In the genomic region with DNA sequence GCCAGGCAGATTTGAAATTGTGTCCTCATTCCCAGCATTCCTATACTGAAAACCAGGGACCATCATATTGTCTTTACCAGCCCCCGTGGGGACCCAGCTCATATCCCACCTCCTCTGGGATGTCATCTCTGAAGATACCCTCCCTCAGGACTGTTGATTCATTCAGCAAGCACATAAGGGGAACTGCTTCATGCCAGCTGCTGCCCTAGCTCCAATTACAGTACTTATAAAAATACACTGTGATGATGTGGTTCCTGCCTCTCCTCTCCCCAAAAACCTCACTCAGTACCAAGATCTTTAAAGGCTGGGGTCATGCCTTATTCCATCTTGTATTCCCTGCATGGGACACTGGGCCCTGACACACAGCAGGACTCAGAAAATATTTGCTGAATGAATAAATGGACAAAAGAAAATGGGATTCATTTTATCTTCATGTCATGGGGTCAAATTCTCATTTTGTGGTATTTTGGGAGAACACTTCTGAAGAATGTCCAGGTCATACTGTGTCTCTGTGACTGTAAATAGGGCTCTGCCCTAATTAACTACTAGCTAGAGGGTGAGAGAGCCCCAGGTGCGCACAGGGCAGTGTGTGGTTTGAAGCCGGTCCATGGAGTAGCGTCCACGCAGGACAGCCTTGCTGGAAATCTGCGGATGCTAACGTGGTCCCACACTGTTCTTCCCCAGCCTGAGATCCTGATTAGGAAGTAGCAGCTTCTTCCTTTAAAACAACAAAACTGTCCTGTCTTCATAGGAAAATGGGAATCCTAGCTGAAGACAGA, we compare ENCODE assay signal across 14 cellular contexts. TPM values are rescaled to one million over a fixed set of nuclear protein-coding genes. Genes with fewer than 3 reads are reported as not detected.
DNase-seq lines count a peak whose midpoint lies in the region; ATAC-seq and TF ChIP-seq lines count a peak whose summit lies in the region.
"Had no signal": no experiment of that assay in that cellular context is flagged by ENCODE, and none has a peak within 500 bp of the region (broad histone marks: within the 10 kb centered on the region; RNA-seq: fewer than 3 reads in every experiment).

No MANE protein-coding gene starts in this region.

- H3K9me2 ChIP-seq in PC-3 (replicated peaks; ENCODE audit: low read length), result no peaks in the 10 kb centered on the region
- H3K9me2 ChIP-seq in hepatocyte (replicated peaks; ENCODE audit: insufficient read depth), result no peaks in the 10 kb centered on the region

- intact Hi-C loops in right cardiac atrium (cut with DNase I) (no loop called here), Right ventricle myocardium superior (cut with DNase I) (no loop called here), PC-3 (cut with micrococcal nuclease) (no loop called here)

- H3F3A ChIP-seq in PC-3 (ENCODE audit: low read length, unreplicated experiment), result no peaks in the 10 kb centered on the region

- peak overlapping the region; percentile 49 for H3K27ac Mint-ChIP-seq in type B pancreatic cell

- no peaks in the 10 kb centered on the region for H3K27me3 Mint-ChIP-seq in type B pancreatic cell

- TF ChIP-seq CTCF in PC-3 (conservative IDR thresholded peaks at IDR 0.05; ENCODE audit: low read depth, low read length), result no peak
- TF ChIP-seq CTCF in hepatocyte (IDR thresholded peaks at IDR 0.05; ENCODE audit: poor library complexity), result no peak
- TF ChIP-seq CTCF in type B pancreatic cell (conservative IDR thresholded peaks at IDR 0.05), result no peak

- no peaks in the 10 kb centered on the region for H3K9me3 Mint-ChIP-seq in type B pancreatic cell

- no peak overlapping the region for H3K9ac ChIP-seq in PC-3 (ENCODE audit: low read length)

- no peak overlapping the region for H3K4me3 Mint-ChIP-seq in type B pancreatic cell

- H4K20me1 ChIP-seq in PC-3 (ENCODE audit: low read length) (peaks cover 76% of the 10 kb centered on the region), hepatocyte (ENCODE audit: insufficient read depth, poor library complexity, severe bottlenecking) (peaks cover 100% of the 10 kb centered on the region)

- DNase-seq in right cardiac atrium, result no peak
- no peak for DNase-seq in Right ventricle myocardium superior
- DNase-seq in PC-3, result no peak
- DNase-seq in hepatocyte (ENCODE audit: low spot score), result no peak
- no peak for DNase-seq in type B pancreatic cell (ENCODE audit: extremely low spot score, unreplicated experiment)
- DNase-seq in middle frontal gyrus (ENCODE audit: extremely low spot score, low spot score), result no peak
- DNase-seq: activated effector memory CD4-positive, alpha-beta T cell treated with anti-CD3 and anti-CD28 coated beads, Interleukin-2, amount 50 U/mL, for 16 hours; MM.1S; NCI-H510A; SHP77 treated with DMSO at 0.1 percent for 48 hours; stimulated activated naive CD8-positive, alpha-beta T cell treated with anti-CD3 and anti-CD28 coated beads, Interleukin-15, Interleukin-2, amounts not matched to agents 100 U/mL and 50 U/mL, for 24 hours had no signal

- no peaks in the 10 kb centered on the region for H3K27me3 ChIP-seq in right cardiac atrium (ENCODE audit: control insufficient read depth, insufficient read depth)
- no peaks in the 10 kb centered on the region for H3K27me3 ChIP-seq in PC-3 (ENCODE audit: low read length)
- H3K27me3 ChIP-seq in hepatocyte, result no peaks in the 10 kb centered on the region

- BruUV-seq in PC-3 (replicated peaks; lab: Mats Ljungman, UMichigan), result no TSS peak

- H3K79me2 ChIP-seq in PC-3 (ENCODE audit: low read length) (peaks cover 98% of the 10 kb centered on the region), hepatocyte (peaks cover 100% of the 10 kb centered on the region)

- no peak overlapping the region for H3K4me2 ChIP-seq in PC-3 (ENCODE audit: low read length)
- H3K4me2 ChIP-seq in hepatocyte, result peak overlapping the region; percentile 35

- peaks cover 13% of the 10 kb centered on the region for H3K36me3 Mint-ChIP-seq in type B pancreatic cell

- ATAC-seq in right cardiac atrium, result peak; percentile 22 to 38
- no peak for ATAC-seq in Right ventricle myocardium superior (ENCODE audit: poor library complexity)
- ATAC-seq in PC-3, result peak; percentile 10; the same call in 1 of the 2 replicates
- no peak for ATAC-seq in HG03097 (IDR thresholded peaks at IDR 0.05; ENCODE audit: low FRiP score, unreplicated experiment)
- no peak for ATAC-seq in GM18873 (IDR thresholded peaks at IDR 0.05; ENCODE audit: low FRiP score, unreplicated experiment)
- ATAC-seq: stimulated activated naive CD8-positive, alpha-beta T cell treated with anti-CD3 and anti-CD28 coated beads, Interleukin-15, Interleukin-2, amounts not matched to agents 100 U/mL and 50 U/mL, for 24 hours had no signal

- peaks cover 6% of the 10 kb centered on the region for H3K4me1 ChIP-seq in right cardiac atrium (ENCODE audit: control insufficient read depth, insufficient read depth, low read length)
- peaks cover 17% of the 10 kb centered on the region for H3K4me1 ChIP-seq in PC-3 (ENCODE audit: insufficient read depth, low read length)
- peaks cover 27% of the 10 kb centered on the region for H3K4me1 ChIP-seq in hepatocyte (ENCODE audit: insufficient read depth)

- H3K9me3 ChIP-seq in right cardiac atrium (ENCODE audit: control insufficient read depth, low read length) (no peaks in the 10 kb centered on the region), PC-3 (ENCODE audit: low read length) (no peaks in the 10 kb centered on the region), hepatocyte (ENCODE audit: low read depth) (no peaks in the 10 kb centered on the region)

- H3K36me3 ChIP-seq in PC-3 (ENCODE audit: low read depth, low read length) (peaks cover 37% of the 10 kb centered on the region; the same call in 1 of the 2 replicates), hepatocyte (replicated peaks; ENCODE audit: insufficient read depth, low read depth) (no peaks in the 10 kb centered on the region)

- CTCF ChIA-PET in PC-3 (lab: Charles Lee), result no interaction called here

- POLR2A ChIA-PET in PC-3 (lab: Charles Lee; ENCODE audit: unreplicated experiment), result no interaction called here

- H2AFZ ChIP-seq in PC-3 (ENCODE audit: low read length) (no peak overlapping the region), hepatocyte (no peak overlapping the region)

- H3K27ac ChIP-seq in right cardiac atrium (ENCODE audit: low read length), result no peak overlapping the region
- no peak overlapping the region for H3K27ac ChIP-seq in PC-3 (ENCODE audit: low read length)
- no peak overlapping the region for H3K27ac ChIP-seq in hepatocyte
- H3K27ac ChIP-seq: VCaP had no signal

- no peak overlapping the region for H3K4me3 ChIP-seq in right cardiac atrium (ENCODE audit: low read length)
- no peak overlapping the region for H3K4me3 ChIP-seq in PC-3 (ENCODE audit: low read length)
- no peak overlapping the region for H3K4me3 ChIP-seq in hepatocyte

- peaks cover 42% of the 10 kb centered on the region for H3K4me1 Mint-ChIP-seq in type B pancreatic cell (ENCODE audit: unreplicated experiment)

- WGBS in right cardiac atrium, result 63% methylated on average over 7 of the region's 7 CpGs
- 87% methylated on average over 7 of the region's 7 CpGs for WGBS in hepatocyte (ENCODE audit: low lambda C conversion rate, missing lambda C conversion rate)

RNA-seq across cellular contexts. Expression of a gene that starts 7.2 kb away (rescaled TPM):
- total RNA-seq in right cardiac atrium (100 to 1,000 TPM in 1 of 4 donors, 10 to 100 TPM in 3; 56.0 to 114 (median 79.5) TPM), Right ventricle myocardium superior (41.3 TPM), PC-3 (2014; rRNA removed) (107 and 109 TPM in 2 replicates), hepatocyte (327 and 351 TPM in 2 replicates), type B pancreatic cell (ENCODE audit: low replicate concordance) (147 and 227 TPM in 2 replicates)
- polyA plus RNA-seq in right cardiac atrium (58.1 TPM), hepatocyte (525 and 530 TPM in 2 replicates)

RNA-seq across cellular contexts. Expression of a gene that starts 29.0 kb away (rescaled TPM):
- total RNA-seq in right cardiac atrium, result 1 to 10 TPM; 7.9 to 9.9 (median 9.1) TPM
- 5.4 TPM for polyA plus RNA-seq in right cardiac atrium
- 8.1 TPM for total RNA-seq in Right ventricle myocardium superior
- total RNA-seq in PC-3 (2014; rRNA removed), result 23.4 and 34.5 TPM in 2 replicates
- 17.5 and 21.8 TPM in 2 replicates for total RNA-seq in hepatocyte
- 14.3 and 22.2 TPM in 2 replicates for polyA plus RNA-seq in hepatocyte
- total RNA-seq in type B pancreatic cell (ENCODE audit: low replicate concordance), result 21.2 and 27.0 TPM in 2 replicates

Comparison
In these comparisons a context has a peak if more than half of its experiments do, and no peak if none do; other contexts are left out.
1. ATAC-seq: peak in right cardiac atrium (2 of 2) and PC-3 (single experiment); none in Right ventricle myocardium superior (single experiment), HG03097 (single experiment) and GM18873 (single experiment).